ENCODE assay signal across 1 cellular context in the genomic region with DNA sequence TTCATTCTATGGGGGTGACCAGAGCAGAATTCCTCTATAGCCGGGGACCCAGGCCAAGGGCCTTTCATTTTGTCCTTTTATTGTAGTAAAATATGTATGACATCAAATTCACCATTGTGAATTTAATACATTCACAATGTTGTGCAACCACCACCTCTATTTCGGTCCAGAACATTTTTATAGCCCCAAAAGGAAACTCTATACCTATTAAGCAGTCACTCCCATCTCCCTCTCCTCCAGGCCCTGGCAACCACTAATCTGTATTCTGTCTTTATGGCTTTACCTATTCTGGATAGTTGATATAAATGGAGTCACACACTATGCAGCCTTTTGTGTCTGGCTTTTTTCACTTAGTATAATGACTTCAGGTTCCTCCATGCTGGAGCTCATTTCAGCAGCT.
TF ChIP-seq lines count a peak whose summit lies in the region.

No MANE protein-coding gene starts in this region.

TF ChIP-seq in HEK293T, 16 proteins besides CTCF, POLR2A, EP300 and RAD21:
- TF ChIP-seq ARNT (IDR thresholded peaks at IDR 0.05) (no peak), CTBP1 (IDR thresholded peaks at IDR 0.05; ENCODE audit: borderline replicate concordance) (no peak), HDGF (IDR thresholded peaks at IDR 0.05; ENCODE audit: borderline replicate concordance) (no peak), ZNF384 (IDR thresholded peaks at IDR 0.05) (no peak), FOXM1 (IDR thresholded peaks at IDR 0.05; ENCODE audit: borderline replicate concordance) (no peak), FOXK2 (IDR thresholded peaks at IDR 0.05) (no peak), SUZ12 (IDR thresholded peaks at IDR 0.05) (no peak), FOXA1 (IDR thresholded peaks at IDR 0.05) (no peak), BHLHE40 (IDR thresholded peaks at IDR 0.05; ENCODE audit: borderline replicate concordance) (no peak)
- TF ChIP-seq, protein P1, sequence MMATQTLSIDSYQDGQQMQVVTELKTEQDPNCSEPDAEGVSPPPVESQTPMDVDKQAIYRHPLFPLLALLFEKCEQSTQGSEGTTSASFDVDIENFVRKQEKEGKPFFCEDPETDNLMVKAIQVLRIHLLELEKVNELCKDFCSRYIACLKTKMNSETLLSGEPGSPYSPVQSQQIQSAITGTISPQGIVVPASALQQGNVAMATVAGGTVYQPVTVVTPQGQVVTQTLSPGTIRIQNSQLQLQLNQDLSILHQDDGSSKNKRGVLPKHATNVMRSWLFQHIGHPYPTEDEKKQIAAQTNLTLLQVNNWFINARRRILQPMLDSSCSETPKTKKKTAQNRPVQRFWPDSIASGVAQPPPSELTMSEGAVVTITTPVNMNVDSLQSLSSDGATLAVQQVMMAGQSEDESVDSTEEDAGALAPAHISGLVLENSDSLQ (IDR thresholded peaks at IDR 0.05) = no peak
